2 cellular contexts compared by ENCODE assay signal in the genomic region with DNA sequence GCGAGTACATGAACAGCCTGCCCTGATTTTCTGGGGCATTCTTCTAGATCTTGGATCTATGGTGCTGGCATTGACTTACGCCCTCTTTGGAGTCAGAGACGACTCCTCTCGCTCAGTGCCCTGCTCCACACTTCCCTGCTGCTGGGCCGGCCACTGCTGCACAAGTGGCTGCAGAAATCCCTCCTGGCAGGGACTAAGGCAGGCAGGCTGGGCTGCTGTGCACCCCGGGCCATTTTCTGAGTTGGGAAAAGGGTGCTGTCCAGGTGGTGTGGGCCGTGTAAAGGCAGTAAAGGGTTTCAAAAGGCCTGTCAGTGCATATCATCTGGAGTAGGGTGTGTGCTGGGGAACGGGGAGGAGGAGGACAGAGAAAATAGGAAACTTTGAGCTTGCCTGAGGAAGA. TPM values are rescaled to one million over a fixed set of nuclear protein-coding genes. Genes with fewer than 3 reads are reported as not detected.
"Had no signal": no experiment of that assay in that cellular context is flagged by ENCODE, and none has a peak within 500 bp of the region (broad histone marks: within the 10 kb centered on the region; RNA-seq: fewer than 3 reads in every experiment).

No MANE protein-coding gene starts in this region.

RNA-seq across cellular contexts. Expression of gene KCNJ12, which starts 50.1 kb away (rescaled TPM):
- total RNA-seq: RPMI7951, SJSA1 had no signal
